In genomic region chr2:180003566-180003965, GRCh38 we compare ENCODE assay signal across 1 cellular context.
TF ChIP-seq lines count a peak whose summit lies in the region.

No MANE protein-coding gene starts in this region.

TF ChIP-seq in HCT116, 20 proteins besides CTCF, POLR2A, EP300 and RAD21:
- TF ChIP-seq FOSL1 (IDR thresholded peaks at IDR 0.05; ENCODE audit: low read depth) (peak; percentile 19; the same call in 1 of the 2 replicates), ZBTB33 (IDR thresholded peaks at IDR 0.05; ENCODE audit: extremely low read depth, insufficient replicate concordance, low read length) (no peak)
